8 cellular contexts compared by ENCODE assay signal in the genomic region with DNA sequence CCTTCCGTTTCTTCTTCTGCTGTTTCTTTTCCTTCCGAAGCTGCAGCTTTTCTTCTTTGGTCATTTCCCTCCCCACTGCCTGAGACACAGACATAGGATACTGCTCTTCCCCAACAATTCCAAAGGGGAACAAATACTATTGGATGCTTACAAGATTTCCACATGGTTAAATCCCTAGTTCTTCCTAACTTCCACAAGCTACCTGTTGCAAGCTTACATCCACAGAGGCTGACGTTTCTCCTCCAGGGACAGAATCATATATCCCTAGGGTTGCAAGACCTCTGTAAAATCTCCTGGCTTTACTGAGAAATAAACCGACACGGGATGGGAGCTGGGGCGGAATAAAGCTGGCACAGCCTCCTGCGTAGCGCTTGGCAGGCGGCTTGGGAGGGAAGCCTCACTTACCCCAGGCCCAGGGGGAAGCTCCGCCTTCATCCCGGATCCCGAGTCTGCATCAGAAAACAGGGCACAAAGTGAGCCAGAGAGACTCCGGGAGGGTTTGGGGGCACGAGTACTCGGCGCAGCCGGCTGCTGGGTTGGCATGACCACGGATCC. TPM values are rescaled to one million over a fixed set of nuclear protein-coding genes. Genes with fewer than 3 reads are reported as not detected.
DNase-seq lines count a peak whose midpoint lies in the region; ATAC-seq and TF ChIP-seq lines count a peak whose summit lies in the region.

No MANE protein-coding gene starts in this region.

- peak overlapping the region; percentile 74 for H3K9ac ChIP-seq in rectal smooth muscle tissue (ENCODE audit: low read length)

- peak overlapping the region; percentile 89 to 99 (median 97) for H3K4me3 Mint-ChIP-seq in CD8-positive, alpha-beta memory T cell

- peaks cover 35% of the 10 kb centered on the region for H3K4me1 ChIP-seq in CD8-positive, alpha-beta memory T cell (ENCODE audit: insufficient read depth, low read length)
- H3K4me1 ChIP-seq in rectal smooth muscle tissue (ENCODE audit: control insufficient read depth, insufficient read depth, low read length): peaks cover 15% of the 10 kb centered on the region

- peak overlapping the region; percentile 92 for H3K4me3 ChIP-seq in CD8-positive, alpha-beta memory T cell (ENCODE audit: low read length)
- peak overlapping the region; percentile 96 for H3K4me3 ChIP-seq in astrocyte of the cerebellum (ENCODE audit: low read depth, low read length)
- H3K4me3 ChIP-seq in rectal smooth muscle tissue (ENCODE audit: low read length): peak overlapping the region; percentile 81

- H3K27me3 ChIP-seq in CD8-positive, alpha-beta memory T cell (ENCODE audit: insufficient read depth, low read length, poor library complexity, severe bottlenecking): no peaks in the 10 kb centered on the region
- no peaks in the 10 kb centered on the region for H3K27me3 ChIP-seq in rectal smooth muscle tissue (ENCODE audit: control insufficient read depth, insufficient read depth, low read length)

- peaks cover 6 to 79% (median 12%) of the 10 kb centered on the region in 3 donors for H3K36me3 Mint-ChIP-seq in CD8-positive, alpha-beta memory T cell

- H3K27ac ChIP-seq in CD8-positive, alpha-beta memory T cell (ENCODE audit: low read depth, low read length): peak overlapping the region; percentile 87
- peak overlapping the region; percentile 90 for H3K27ac ChIP-seq in rectal smooth muscle tissue (ENCODE audit: low read depth, low read length)

- peaks cover 53% of the 10 kb centered on the region for H3K36me3 ChIP-seq in CD8-positive, alpha-beta memory T cell (ENCODE audit: insufficient read depth, low read length)
- H3K36me3 ChIP-seq in rectal smooth muscle tissue (ENCODE audit: control insufficient read depth, insufficient read depth, low read length): peaks cover 34% of the 10 kb centered on the region

- H3K4me1 Mint-ChIP-seq in CD8-positive, alpha-beta memory T cell: peaks cover 38 to 50% (median 44%) of the 10 kb centered on the region in 3 donors

- in situ Hi-C loops in astrocyte of the cerebellum (cut with HindIII; ENCODE audit: low sequenced_read_pairs): no loop called here

- H3K9me3 Mint-ChIP-seq in CD8-positive, alpha-beta memory T cell: no peaks in the 10 kb centered on the region

- CTCF ChIA-PET in CD8-positive, alpha-beta memory T cell (lab: Charles Lee): interaction anchor here (0.9 to 3.9 kb wide), 12 partner anchors 9 to 259 kb away, joined by 3 to 21 read pairs (median 6); partner anchors contain the start of genes CCDC121, GPN1, GTF3C2 and MPV17
- CTCF ChIA-PET in GM10248 (lab: Yijun Ruan, JAX): interaction anchor here (0.7 to 1.9 kb wide), 17 partner anchors 9 to 314 kb away, joined by 3 to 10 read pairs (median 4); partner anchors contain the start of genes CCDC121, GPN1, GTF3C2 and NRBP1

- peaks cover 0 to 2% of the 10 kb centered on the region in 2 donors for H3K27me3 Mint-ChIP-seq in CD8-positive, alpha-beta memory T cell

- TF ChIP-seq CTCF in astrocyte of the cerebellum (IDR thresholded peaks at IDR 0.05; ENCODE audit: low read depth, low read length, missing control alignments): no peak
- TF ChIP-seq CTCF in GM10248 (IDR thresholded peaks at IDR 0.05; ENCODE audit: control extremely low read depth, extremely low read depth, low read depth, missing control alignments): no peak

- no peaks in the 10 kb centered on the region for H3K9me3 ChIP-seq in CD8-positive, alpha-beta memory T cell (ENCODE audit: low read length)

- peak overlapping the region; percentile 48 to 100 (median 93) for H3K27ac Mint-ChIP-seq in CD8-positive, alpha-beta memory T cell

- POLR2A ChIA-PET in CD8-positive, alpha-beta memory T cell (lab: Charles Lee): interaction anchor here (0.6 to 2.1 kb wide), 6 partner anchors 10 to 41 kb away, joined by 3 to 12 read pairs (median 4); partner anchors contain the start of genes GTF3C2 and ZNF513
- POLR2A ChIA-PET in GM10248 (lab: Yijun Ruan, JAX): no interaction called here

- ATAC-seq in GM21367 (IDR thresholded peaks at IDR 0.05; ENCODE audit: unreplicated experiment) (peak; percentile 4), HG03520 (IDR thresholded peaks at IDR 0.05; ENCODE audit: unreplicated experiment) (no peak)

- DNase-seq in CD8-positive, alpha-beta memory T cell: no peak
- DNase-seq in NCI-H146 (lab: John Stamatoyannopoulos, UW): peak; percentile 61
- no peak for DNase-seq in astrocyte of the cerebellum (ENCODE audit: low read depth)
- DNase-seq in hepatic stellate cell (ENCODE audit: low spot score): peak; percentile 87
- no peak for DNase-seq in GM10248 (ENCODE audit: extremely low spot score)

RNA-seq across cellular contexts. Expression of gene EIF2B4, which starts 0.6 kb away (rescaled TPM):
- 10 to 100 TPM; 46.6 to 47.1 TPM for total RNA-seq in CD8-positive, alpha-beta memory T cell
- 32.7 TPM for polyA plus RNA-seq in CD8-positive, alpha-beta memory T cell

RNA-seq across cellular contexts. Expression of gene SNX17, which starts 0.9 kb away (rescaled TPM):
- 100 to 1,000 TPM; 122 to 130 TPM for total RNA-seq in CD8-positive, alpha-beta memory T cell
- polyA plus RNA-seq in CD8-positive, alpha-beta memory T cell: 211 TPM

RNA-seq across cellular contexts. Expression of gene ZNF513, which starts 11.0 kb away (rescaled TPM):
- 1 to 10 TPM; 9.2 to 9.9 TPM for total RNA-seq in CD8-positive, alpha-beta memory T cell
- polyA plus RNA-seq in CD8-positive, alpha-beta memory T cell: 4.7 TPM

RNA-seq across cellular contexts. Expression of gene GTF3C2, which starts 13.0 kb away (rescaled TPM):
- 10 to 100 TPM; 76.7 to 81.7 TPM for total RNA-seq in CD8-positive, alpha-beta memory T cell
- polyA plus RNA-seq in CD8-positive, alpha-beta memory T cell: 43.5 TPM

RNA-seq across cellular contexts. Expression of gene PPM1G, which starts 39.8 kb away (rescaled TPM):
- total RNA-seq in CD8-positive, alpha-beta memory T cell: 100 to 1,000 TPM; 189 to 191 TPM
- polyA plus RNA-seq in CD8-positive, alpha-beta memory T cell: 104 TPM

Comparison
In these comparisons a context has a peak if more than half of its experiments do, and no peak if none do; other contexts are left out.
1. DNase-seq: peak in NCI-H146 (single experiment) and hepatic stellate cell (single experiment); none in CD8-positive, alpha-beta memory T cell (0 of 5), astrocyte of the cerebellum (single experiment) and GM10248 (single experiment).
2. Peak in every context shown above with its lines, with median percentiles within 50 percentile points of each other: H3K4me3 ChIP-seq.